10 cellular contexts compared by ENCODE assay signal in the genomic region with DNA sequence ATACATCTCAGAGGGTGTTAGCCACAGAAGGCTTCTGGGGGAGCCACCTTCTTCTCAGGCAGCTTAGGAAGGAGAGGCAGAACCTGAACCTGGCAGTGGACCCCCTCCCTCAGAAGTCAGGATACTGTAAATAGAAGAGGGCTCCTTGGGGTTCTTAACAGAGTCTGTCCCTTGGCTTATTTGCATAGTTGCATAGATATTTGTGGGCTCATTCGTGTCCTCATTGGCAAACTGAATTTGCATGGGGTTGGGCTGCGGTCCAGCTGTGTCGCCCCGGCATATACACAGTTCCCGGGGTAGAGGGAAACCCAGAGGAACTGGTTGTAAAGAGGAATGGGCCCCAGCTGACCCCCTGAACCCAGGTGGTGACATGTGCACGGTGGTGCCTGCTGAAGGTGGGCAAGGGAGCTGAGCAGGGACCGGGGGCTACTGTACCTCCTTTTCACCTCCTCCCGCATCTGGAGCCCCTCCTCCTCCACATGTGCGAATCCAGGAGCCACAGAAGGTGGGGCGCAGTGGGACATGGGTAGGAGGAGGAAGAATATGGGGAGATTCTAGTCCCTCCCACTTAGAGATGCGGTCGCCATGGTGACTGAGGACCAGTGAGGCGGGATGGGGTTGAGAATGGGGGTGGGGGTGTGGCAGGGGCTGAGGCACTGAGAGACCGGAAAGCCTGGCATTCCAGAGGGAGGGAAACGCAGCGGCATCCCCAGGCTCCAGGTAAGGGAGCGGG. TPM values are rescaled to one million over a fixed set of nuclear protein-coding genes. Genes with fewer than 3 reads are reported as not detected.
DNase-seq lines count a peak whose midpoint lies in the region; ATAC-seq and TF ChIP-seq lines count a peak whose summit lies in the region.
"Had no signal": no experiment of that assay in that cellular context is flagged by ENCODE, and none has a peak within 500 bp of the region (broad histone marks: within the 10 kb centered on the region; RNA-seq: fewer than 3 reads in every experiment).

No MANE protein-coding gene starts in this region.

- DNase-seq in iPS-NIHi11 (ENCODE audit: low spot score) (peak; percentile 78), adrenal gland (no peak), midbrain (lab: John Stamatoyannopoulos, UW) (no peak), 8988T (no peak), Right ventricle myocardium inferior (ENCODE audit: missing footprints) (no peak)
- DNase-seq: NCI-H510A, small intestine had no signal

- H3K4me1 ChIP-seq in adrenal gland (replicated peaks in 1 of 2) = peaks cover 0 to 14% of the 10 kb centered on the region in 2 donors

- no peak overlapping the region for H3K4me3 ChIP-seq in adrenal gland

- no peaks in the 10 kb centered on the region for H3K27me3 ChIP-seq in adrenal gland

- H3K27ac ChIP-seq in adrenal gland = no peak overlapping the region

- TF ChIP-seq POLR2A in GM18505 (IDR thresholded peaks at IDR 0.05; ENCODE audit: borderline replicate concordance, extremely low read depth, insufficient read depth, insufficient read length) (peak; percentile 69), adrenal gland (IDR thresholded peaks at IDR 0.05) (no peak)

- ATAC-seq in GM18505 (IDR thresholded peaks at IDR 0.05; ENCODE audit: unreplicated experiment) = peak; percentile 39
- ATAC-seq in GM21447 (IDR thresholded peaks at IDR 0.05; ENCODE audit: unreplicated experiment) = peak; percentile 49
- ATAC-seq in HG03521 (IDR thresholded peaks at IDR 0.05; ENCODE audit: unreplicated experiment) = peak; percentile 48
- no peak for ATAC-seq in Right ventricle myocardium inferior

- no peak for TF ChIP-seq CTCF in adrenal gland (IDR thresholded peaks at IDR 0.05)

- WGBS in adrenal gland, 4 donors = 31 to 47% (median 42%) methylated on average over 11 to 17 of the region's 17 CpGs

- no peaks in the 10 kb centered on the region for H3K9me3 ChIP-seq in adrenal gland (replicated peaks in 1 of 3)

- intact Hi-C loops in adrenal gland (cut with DNase I) = loop anchor here (5.0 to 10.0 kb wide), 3 partner anchors 73 to 165 kb away; no protein-coding TSS in a partner anchor
- intact Hi-C loops in Right ventricle myocardium inferior (cut with DNase I) = no loop called here

- no peaks in the 10 kb centered on the region for H3K36me3 ChIP-seq in adrenal gland (replicated peaks in 1 of 2)

RNA-seq across cellular contexts. Expression of gene SEMA4A, which starts 3.8 kb away (rescaled TPM):
- total RNA-seq in adrenal gland = 1 to 10 TPM in 6 of 8 donors, under 1 TPM in 2; 0.30 to 4.8 (median 1.6) TPM
- 1 to 10 TPM in 2 of 3 donors, under 1 TPM in 1; 0.93 to 3.1 (median 2.4) TPM for polyA plus RNA-seq in adrenal gland
- 2.2 TPM for total RNA-seq in Right ventricle myocardium inferior

RNA-seq across cellular contexts. Expression of gene LMNA, which starts 35.0 kb away (rescaled TPM):
- total RNA-seq in adrenal gland (100 to 1,000 TPM; 231 to 591 (median 395) TPM), Right ventricle myocardium inferior (288 TPM)
- polyA plus RNA-seq in adrenal gland = 100 to 1,000 TPM; 140 to 458 (median 374) TPM

RNA-seq across cellular contexts. Expression of gene SLC25A44, which starts 44.4 kb away (rescaled TPM):
- total RNA-seq in adrenal gland = 10 to 100 TPM; 11.4 to 33.7 (median 18.0) TPM
- polyA plus RNA-seq in adrenal gland = 10 to 100 TPM in 1 of 3 donors, 1 to 10 TPM in 2; 7.0 to 31.7 (median 8.6) TPM
- total RNA-seq in Right ventricle myocardium inferior = 16.3 TPM
